ENCODE assay signal across 14 cellular contexts in genomic region chr4:176302283-176303275, GRCh38. TPM values are rescaled to one million over a fixed set of nuclear protein-coding genes. Genes with fewer than 3 reads are reported as not detected.
DNase-seq lines count a peak whose midpoint lies in the region; ATAC-seq and TF ChIP-seq lines count a peak whose summit lies in the region.
"Had no signal": no experiment of that assay in that cellular context is flagged by ENCODE, and none has a peak within 500 bp of the region (broad histone marks: within the 10 kb centered on the region; RNA-seq: fewer than 3 reads in every experiment).

No MANE protein-coding gene starts in this region.

- no peaks in the 10 kb centered on the region for H3K9me3 ChIP-seq in psoas muscle
- H3K9me3 ChIP-seq: colonic mucosa had no signal

- H3K36me3 ChIP-seq in psoas muscle (ENCODE audit: insufficient read depth in 1 of 2, low read depth in 1 of 2) = no peaks in the 10 kb centered on the region
- H3K36me3 ChIP-seq: colonic mucosa had no signal

- ATAC-seq in psoas muscle (peak in 3 of 4 donors; percentile 55 to 65 (median 61)), HG02763 (IDR thresholded peaks at IDR 0.05; ENCODE audit: unreplicated experiment) (no peak)

- intact Hi-C loops in psoas muscle (cut with DNase I) = no loop called here

- peaks cover 0 to under 1% (median 0%) of the 10 kb centered on the region in 3 donors for H3K27me3 ChIP-seq in psoas muscle (ENCODE audit: insufficient read depth in 3 of 3, low read length in 2 of 3)
- H3K27me3 ChIP-seq: colonic mucosa had no signal

- no peak overlapping the region for H3K4me3 ChIP-seq in epithelial cell of proximal tubule (ENCODE audit: low read depth, low read length)
- H3K4me3 ChIP-seq in psoas muscle = peak overlapping the region; percentile 4
- H3K4me3 ChIP-seq: colonic mucosa had no signal

- H3K27ac ChIP-seq in psoas muscle = no peak overlapping the region
- H3K27ac ChIP-seq: colonic mucosa had no signal

- TF ChIP-seq CTCF in epithelial cell of proximal tubule (conservative IDR thresholded peaks at IDR 0.05; ENCODE audit: low read depth, low read length) (no peak), psoas muscle (IDR thresholded peaks at IDR 0.05) (no peak)

- peaks cover 8% of the 10 kb centered on the region for H3K4me1 ChIP-seq in psoas muscle
- H3K4me1 ChIP-seq: colonic mucosa had no signal

- DNase-seq in GM04503 (ENCODE audit: low read depth) = peak; percentile 46
- peak; percentile 62 for DNase-seq in RKO (ENCODE audit: low spot score)
- DNase-seq in epithelial cell of proximal tubule (ENCODE audit: low read depth) = peak; percentile 52
- DNase-seq in psoas muscle = no peak
- no peak for DNase-seq in activated T-cell treated with anti-CD3 and anti-CD28 coated beads for 4 hours
- no peak for DNase-seq in DMS79 (lab: John Stamatoyannopoulos, UW)
- DNase-seq in DMS153 treated with DMSO at 0.1 percent for 48 hours (lab: John Stamatoyannopoulos, UW; ENCODE audit: unreplicated experiment) = no peak
- DNase-seq: activated CD4-positive, alpha-beta T cell treated with anti-CD3 and anti-CD28 coated beads, Interleukin-2, amount 50 U/mL, for 4 hours; activated effector memory CD4-positive, alpha-beta T cell treated with anti-CD3 and anti-CD28 coated beads, Interleukin-2, amount 50 U/mL, for 16 hours; colonic mucosa; NCI-H524 treated with DMSO at 0.1 percent for 48 hours; posterior cingulate gyrus had no signal

- 53 to 70% (median 59%) methylated on average over 2 of the region's 2 CpGs for WGBS in psoas muscle, 3 donors

RNA-seq across cellular contexts. Expression of gene SPCS3, which starts 17.2 kb away (rescaled TPM):
- total RNA-seq in epithelial cell of proximal tubule (80.1 and 90.4 TPM in 2 replicates), psoas muscle (10 to 100 TPM; 32.8 to 75.8 (median 52.3) TPM)
- 10 to 100 TPM; 20.8 to 44.8 (median 32.6) TPM for polyA plus RNA-seq in psoas muscle

RNA-seq across cellular contexts. Expression of gene ASB5, which starts 33.6 kb away (rescaled TPM):
- not detected in 2 replicates for total RNA-seq in epithelial cell of proximal tubule
- 100 to 1,000 TPM; 247 to 661 (median 465) TPM for total RNA-seq in psoas muscle
- polyA plus RNA-seq in psoas muscle = 1,000 to 10,000 TPM in 1 of 3 donors, 100 to 1,000 TPM in 2; 456 to 1,213 (median 601) TPM
- total RNA-seq: mesenteric fat pad had no signal

Comparison
In these comparisons a context has a peak if more than half of its experiments do, and no peak if none do; other contexts are left out.
1. DNase-seq: peak in GM04503 (single experiment), RKO (single experiment) and epithelial cell of proximal tubule (single experiment); none in psoas muscle (0 of 2), activated T-cell treated with anti-CD3 and anti-CD28 coated beads for 4 hours (single experiment), DMS79 (single experiment) and DMS153 treated with DMSO at 0.1 percent for 48 hours (single experiment).
2. RNA of gene ASB5, which starts 33.6 kb away (total RNA-seq): 247 to 661 TPM in psoas muscle; not detected in epithelial cell of proximal tubule; every median in the first group is over 100 times any median in the second.